11 cellular contexts compared by ENCODE assay signal in the genomic region with DNA sequence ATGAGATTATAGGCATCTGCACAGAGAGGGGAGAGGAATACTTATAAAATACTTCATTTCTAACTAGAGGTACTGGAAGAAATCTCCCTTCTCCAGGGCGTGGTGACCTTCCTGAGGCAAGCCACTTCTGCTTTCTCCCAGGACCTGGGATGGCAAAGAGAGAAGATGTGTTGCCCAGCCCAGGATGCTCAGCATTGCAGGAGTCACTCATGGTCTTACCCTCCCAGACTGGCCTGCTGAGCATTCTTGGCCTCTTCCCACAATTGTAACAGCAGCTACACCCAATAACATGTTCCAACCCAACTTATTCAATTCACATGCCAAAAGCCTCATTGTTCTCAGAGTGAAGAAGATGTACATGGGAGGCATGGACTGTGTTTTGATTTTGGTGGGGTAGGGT. TPM values are rescaled to one million over a fixed set of nuclear protein-coding genes. Genes with fewer than 3 reads are reported as not detected.
DNase-seq lines count a peak whose midpoint lies in the region; ATAC-seq and TF ChIP-seq lines count a peak whose summit lies in the region.
"Had no signal": no experiment of that assay in that cellular context is flagged by ENCODE, and none has a peak within 500 bp of the region (broad histone marks: within the 10 kb centered on the region; RNA-seq: fewer than 3 reads in every experiment).

No MANE protein-coding gene starts in this region.

- H4K20me1 ChIP-seq in BLaER1 treated with 17β-estradiol and CSF1 and Interleukin-3, amounts not matched to agents 10 nM and 100 nM: no peaks in the 10 kb centered on the region

- H3K4me3 Mint-ChIP-seq in MCF 10A (ENCODE audit: unreplicated experiment) (peak overlapping the region; percentile 42), chondrocyte (ENCODE audit: unreplicated experiment) (no peak overlapping the region), Calu3 (ENCODE audit: low read depth, unreplicated experiment) (no peak overlapping the region)
- H3K4me3 Mint-ChIP-seq in CD8-positive, alpha-beta memory T cell: no peak overlapping the region
- H3K4me3 Mint-ChIP-seq: dendritic cell treated with granulocyte-macrophage colony-stimulating factor and Interleukin-4, amounts not matched to agents 40 ng/mL and 50 ng/mL, for 4 days had no signal

- CTCF ChIA-PET in MCF 10A (lab: Yijun Ruan, JAX): interaction anchor here (0.7 to 2.4 kb wide), 7 partner anchors 11 to 244 kb away, joined by 3 to 14 read pairs (median 7); a partner anchor contains a TSS
- CTCF ChIA-PET in CD8-positive, alpha-beta memory T cell (lab: Charles Lee): no interaction called here
- CTCF ChIA-PET in Calu3 (lab: Charles Lee): no interaction called here

- POLR2A ChIA-PET in MCF 10A (lab: Yijun Ruan, JAX): interaction anchor here (0.7 to 5.7 kb wide), 14 partner anchors 11 to 799 kb away, joined by 3 to 259 read pairs (median 5); a partner anchor contains a TSS
- POLR2A ChIA-PET in CD8-positive, alpha-beta memory T cell (lab: Charles Lee): no interaction called here

- H3K9ac ChIP-seq in BLaER1 treated with 17β-estradiol and CSF1 and Interleukin-3, amounts not matched to agents 10 nM and 100 nM: no peak overlapping the region

- H3K27ac ChIP-seq in BLaER1 treated with 17β-estradiol and CSF1 and Interleukin-3, amounts not matched to agents 10 nM and 100 nM: no peak overlapping the region
- H3K27ac ChIP-seq in right atrium auricular region: peak overlapping the region; percentile 52 to 76
- H3K27ac ChIP-seq in skin epidermis: peak overlapping the region in 20 of 21 experiments; percentile 54 to 94 (median 84)
- H3K27ac ChIP-seq in CD8-positive, alpha-beta memory T cell (ENCODE audit: low read depth, low read length): no peak overlapping the region

- H3K27me3 Mint-ChIP-seq in MCF 10A (ENCODE audit: insufficient read depth, unreplicated experiment): no peaks in the 10 kb centered on the region
- H3K27me3 Mint-ChIP-seq in chondrocyte (ENCODE audit: low read depth): no peaks in the 10 kb centered on the region
- H3K27me3 Mint-ChIP-seq in CD8-positive, alpha-beta memory T cell: no peaks in the 10 kb centered on the region
- H3K27me3 Mint-ChIP-seq in Calu3 (ENCODE audit: unreplicated experiment): no peaks in the 10 kb centered on the region
- H3K27me3 Mint-ChIP-seq: dendritic cell treated with granulocyte-macrophage colony-stimulating factor and Interleukin-4, amounts not matched to agents 40 ng/mL and 50 ng/mL, for 4 days had no signal

- no peak for ATAC-seq in GM18858 (IDR thresholded peaks at IDR 0.05; ENCODE audit: unreplicated experiment)

- peak; percentile 78 for DNase-seq in MCF 10A (ENCODE audit: unreplicated experiment)
- no peak for DNase-seq in right atrium auricular region (ENCODE audit: low spot score)
- no peak for DNase-seq in chondrocyte (ENCODE audit: low spot score)
- no peak for DNase-seq in CD8-positive, alpha-beta memory T cell
- DNase-seq in Calu3: no peak
- DNase-seq: activated CD4-positive, alpha-beta T cell treated with anti-CD3 and anti-CD28 coated beads for 4 hours; GDM1 had no signal

- H3K4me2 ChIP-seq in BLaER1 treated with 17β-estradiol and CSF1 and Interleukin-3, amounts not matched to agents 10 nM and 100 nM: peak overlapping the region; percentile 8 to 59 (median 30); a peak in 16 of 22 replicates

- H3K4me1 ChIP-seq in BLaER1 treated with 17β-estradiol and CSF1 and Interleukin-3, amounts not matched to agents 10 nM and 100 nM: peaks cover 10 to 25% (median 17%) of the 10 kb centered on the region in 10 experiments
- peaks cover 0 to 18% of the 10 kb centered on the region in 2 donors for H3K4me1 ChIP-seq in right atrium auricular region
- no peaks in the 10 kb centered on the region for H3K4me1 ChIP-seq in CD8-positive, alpha-beta memory T cell (ENCODE audit: insufficient read depth, low read length)

- intact Hi-C loops in MCF 10A (cut with micrococcal nuclease): loop anchor here (1.0 to 5.0 kb wide), 2 partner anchors 38 to 243 kb away; a partner anchor contains a TSS
- intact Hi-C loops in Calu3 (cut with micrococcal nuclease; ENCODE audit: unreplicated experiment): loop anchor here (5.0 kb wide), 2 partner anchors 133 to 173 kb away; a partner anchor contains a TSS

- no peaks in the 10 kb centered on the region for H3K36me3 ChIP-seq in BLaER1 treated with 17β-estradiol and CSF1 and Interleukin-3, amounts not matched to agents 10 nM and 100 nM
- H3K36me3 ChIP-seq in right atrium auricular region: no peaks in the 10 kb centered on the region
- no peaks in the 10 kb centered on the region for H3K36me3 ChIP-seq in CD8-positive, alpha-beta memory T cell (ENCODE audit: insufficient read depth, low read length)

- H3K4me1 Mint-ChIP-seq in MCF 10A (ENCODE audit: insufficient read depth, unreplicated experiment): peaks cover 60% of the 10 kb centered on the region
- H3K4me1 Mint-ChIP-seq in chondrocyte (ENCODE audit: low read depth): peaks cover 13% of the 10 kb centered on the region
- no peaks in the 10 kb centered on the region for H3K4me1 Mint-ChIP-seq in CD8-positive, alpha-beta memory T cell
- H3K4me1 Mint-ChIP-seq in Calu3 (ENCODE audit: low read depth, unreplicated experiment): peaks cover 21% of the 10 kb centered on the region

- H3K9me3 ChIP-seq in BLaER1 treated with 17β-estradiol and CSF1 and Interleukin-3, amounts not matched to agents 10 nM and 100 nM (replicated peaks in 1 of 11): no peaks in the 10 kb centered on the region
- no peaks in the 10 kb centered on the region for H3K9me3 ChIP-seq in right atrium auricular region
- H3K9me3 ChIP-seq in CD8-positive, alpha-beta memory T cell (ENCODE audit: low read length): no peaks in the 10 kb centered on the region

- peaks cover 84% of the 10 kb centered on the region for H3K36me3 Mint-ChIP-seq in MCF 10A (ENCODE audit: insufficient read depth, unreplicated experiment)
- no peaks in the 10 kb centered on the region for H3K36me3 Mint-ChIP-seq in chondrocyte (ENCODE audit: low read depth)
- H3K36me3 Mint-ChIP-seq in CD8-positive, alpha-beta memory T cell: no peaks in the 10 kb centered on the region
- H3K36me3 Mint-ChIP-seq in Calu3 (ENCODE audit: insufficient read depth, unreplicated experiment): peaks cover 8% of the 10 kb centered on the region

- no peak overlapping the region for H3K4me3 ChIP-seq in BLaER1 treated with 17β-estradiol and CSF1 and Interleukin-3, amounts not matched to agents 10 nM and 100 nM
- H3K4me3 ChIP-seq in right atrium auricular region (no peak overlapping the region), skin epidermis (no peak overlapping the region)
- H3K4me3 ChIP-seq in CD8-positive, alpha-beta memory T cell (ENCODE audit: low read length): no peak overlapping the region

- H3K27me3 ChIP-seq in BLaER1 treated with 17β-estradiol and CSF1 and Interleukin-3, amounts not matched to agents 10 nM and 100 nM: no peaks in the 10 kb centered on the region
- H3K27me3 ChIP-seq in right atrium auricular region: no peaks in the 10 kb centered on the region
- H3K27me3 ChIP-seq in CD8-positive, alpha-beta memory T cell (ENCODE audit: insufficient read depth, low read length, poor library complexity, severe bottlenecking): no peaks in the 10 kb centered on the region

- H3K27ac Mint-ChIP-seq in MCF 10A (ENCODE audit: low read depth, unreplicated experiment): peak overlapping the region; percentile 94
- no peak overlapping the region for H3K27ac Mint-ChIP-seq in chondrocyte (ENCODE audit: unreplicated experiment)
- no peak overlapping the region for H3K27ac Mint-ChIP-seq in CD8-positive, alpha-beta memory T cell
- H3K27ac Mint-ChIP-seq in Calu3 (ENCODE audit: unreplicated experiment): no peak overlapping the region
- H3K27ac Mint-ChIP-seq: dendritic cell treated with granulocyte-macrophage colony-stimulating factor and Interleukin-4, amounts not matched to agents 40 ng/mL and 50 ng/mL, for 4 days had no signal

- H3K9me3 Mint-ChIP-seq in MCF 10A (ENCODE audit: unreplicated experiment) (no peaks in the 10 kb centered on the region), chondrocyte (ENCODE audit: low read depth) (no peaks in the 10 kb centered on the region), Calu3 (ENCODE audit: low read depth, unreplicated experiment) (peaks cover 4% of the 10 kb centered on the region)
- no peaks in the 10 kb centered on the region for H3K9me3 Mint-ChIP-seq in CD8-positive, alpha-beta memory T cell
- H3K9me3 Mint-ChIP-seq: dendritic cell treated with granulocyte-macrophage colony-stimulating factor and Interleukin-4, amounts not matched to agents 40 ng/mL and 50 ng/mL, for 4 days had no signal

- TF ChIP-seq CTCF in MCF 10A (IDR thresholded peaks at IDR 0.05; ENCODE audit: unreplicated experiment): no peak
- no peak for TF ChIP-seq CTCF in right atrium auricular region (IDR thresholded peaks at IDR 0.05)
- TF ChIP-seq CTCF in chondrocyte (IDR thresholded peaks at IDR 0.05): no peak
- no peak for TF ChIP-seq CTCF in Calu3 (IDR thresholded peaks at IDR 0.05; ENCODE audit: unreplicated experiment)

- no TSS peak for BruUV-seq in MCF 10A (replicated peaks; lab: Mats Ljungman, UMichigan)
- no TSS peak for BruUV-seq in Calu3 (replicated peaks; lab: Mats Ljungman, UMichigan)

RNA-seq across cellular contexts. Expression of a gene that starts 37.9 kb away (rescaled TPM):
- 158 and 163 TPM in 2 replicates for total RNA-seq in MCF 10A (2022)
- under 1 TPM in 1 of 2 donors, not detected in 1; 0.41 TPM for total RNA-seq in right atrium auricular region
- 0.92 to 1.2 TPM (median 0.94 TPM) in 3 replicates for total RNA-seq in chondrocyte
- total RNA-seq in CD8-positive, alpha-beta memory T cell: under 1 TPM; 0.71 to 0.96 TPM
- polyA plus RNA-seq in CD8-positive, alpha-beta memory T cell: 0.45 TPM
- 8.5 and 12.0 TPM in 2 replicates for total RNA-seq in Calu3 (2022)

Comparison
In these comparisons a context has a peak if more than half of its experiments do, and no peak if none do; other contexts are left out.
1. H3K27ac ChIP-seq: peak in right atrium auricular region (2 of 2) and skin epidermis (20 of 21); none in BLaER1 treated with 17β-estradiol and CSF1 and Interleukin-3, amounts not matched to agents 10 nM and 100 nM (0 of 11) and CD8-positive, alpha-beta memory T cell (single experiment).
2. RNA of a gene that starts 37.9 kb away (total RNA-seq): 158 to 163 TPM in MCF 10A; 8.5 to 12.0 TPM in Calu3, 0.71 to 0.96 TPM in CD8-positive, alpha-beta memory T cell, 0.92 to 1.2 TPM in chondrocyte and 0.41 TPM in right atrium auricular region; every median in the first group is over 10 times any median in the second.